In the genomic region with DNA sequence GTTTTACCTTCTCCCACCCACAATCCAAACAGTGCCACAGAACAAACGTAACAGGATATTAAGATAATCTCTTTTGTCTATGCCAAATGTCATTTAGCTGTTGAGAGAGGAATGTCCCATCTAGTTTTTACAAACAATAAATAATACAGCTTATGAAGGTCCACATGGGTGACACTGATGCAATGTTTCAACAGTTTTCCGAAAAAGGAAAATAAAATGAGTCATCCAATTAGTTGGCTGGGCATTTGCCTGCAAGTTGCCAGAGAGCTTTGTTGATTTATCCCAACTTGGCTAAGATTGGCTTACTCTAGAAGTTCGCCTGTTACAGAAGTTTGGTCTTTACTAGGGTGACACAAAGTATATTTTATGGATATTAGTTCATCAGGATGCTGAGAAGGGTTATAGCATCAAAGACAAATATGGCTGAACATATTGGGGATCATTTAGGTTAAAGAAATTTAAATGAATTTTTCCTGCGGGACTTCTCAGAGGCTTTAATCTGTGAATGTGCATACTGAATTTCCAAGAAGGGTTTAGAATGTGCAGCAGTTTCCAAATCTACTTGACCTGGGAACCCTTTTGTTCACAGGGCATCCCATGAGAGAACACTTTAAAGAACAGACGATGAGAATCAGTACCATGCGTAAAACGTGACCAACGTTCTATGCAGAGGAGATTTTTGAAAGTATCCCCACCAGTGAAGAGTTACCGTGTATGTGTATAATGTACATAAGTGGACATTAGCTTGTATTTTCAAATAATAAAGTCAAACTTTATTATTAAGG, we compare ENCODE assay signal across 9 cellular contexts.
A peak's percentile ranks its signal among the peaks of the same experiment; 100 is the strongest.
DNase-seq lines count a peak whose midpoint lies in the region; ATAC-seq and TF ChIP-seq lines count a peak whose summit lies in the region.
"Had no signal": no experiment of that assay in that cellular context is flagged by ENCODE, and none has a peak within 500 bp of the region (broad histone marks: within the 10 kb centered on the region; RNA-seq: fewer than 3 reads in every experiment).

No MANE protein-coding gene starts in this region.

- ATAC-seq in HCT116 (no peak), gastroesophageal sphincter (peak; percentile 77), GM21717 (IDR thresholded peaks at IDR 0.05; ENCODE audit: unreplicated experiment) (no peak), HG02981 (IDR thresholded peaks at IDR 0.05; ENCODE audit: unreplicated experiment) (no peak), GM18873 (IDR thresholded peaks at IDR 0.05; ENCODE audit: low FRiP score, unreplicated experiment) (no peak), HG03439 (IDR thresholded peaks at IDR 0.05; ENCODE audit: unreplicated experiment) (no peak)

- TF ChIP-seq CTCF in HCT116 (IDR thresholded peaks at IDR 0.05 in 2 of 3, conservative IDR thresholded peaks at IDR 0.05 in 1 of 3; ENCODE audit: borderline replicate concordance in 1 of 3, insufficient read depth in 1 of 3, low read depth in 2 of 3, low read length in 2 of 3) (no peak), gastroesophageal sphincter (IDR thresholded peaks at IDR 0.05) (no peak)

- intact Hi-C loops in HCT116 (cut with micrococcal nuclease) = no loop called here

- no peak overlapping the region for H3K27ac ChIP-seq in HCT116 (ENCODE audit: low read depth, low read length)
- peak overlapping the region in 3 of 4 donors; percentile 3 to 32 (median 15) for H3K27ac ChIP-seq in gastroesophageal sphincter

- BruUV-seq in HCT116 (replicated peaks; lab: Mats Ljungman, UMichigan) = no TSS peak

- H3K36me3 ChIP-seq in HCT116 (ENCODE audit: control insufficient read depth in 1 of 2, insufficient read depth in 2 of 2, low read length in 2 of 2) (no peaks in the 10 kb centered on the region), adipocyte (ENCODE audit: control insufficient read depth, insufficient read depth, low read length, severe bottlenecking) (no peaks in the 10 kb centered on the region), gastroesophageal sphincter (no peaks in the 10 kb centered on the region)

- POLR2A ChIA-PET in HCT116 (lab: Charles Lee) = no interaction called here

- WGBS in gastroesophageal sphincter (ENCODE audit: low coverage in 1 of 2), 2 donors = 56 to 58% methylated on average over 9 of the region's 9 CpGs

- RAD21 ChIA-PET in HCT116 (lab: Charles Lee; ENCODE audit: low non-redundant PET in 1 of 2, low total read pairs in 2 of 2, uncharacterized antibody in 2 of 2, unreplicated experiment in 2 of 2) = no interaction called here

- H3K9ac ChIP-seq in HCT116 (ENCODE audit: low read length) = no peak overlapping the region
- peak overlapping the region; percentile 47 for H3K9ac ChIP-seq in adipocyte (ENCODE audit: low read length)

- no peak overlapping the region for H3K4me3 ChIP-seq in HCT116 (replicated peaks in 1 of 2; ENCODE audit: low read depth in 1 of 2, low read length in 2 of 2)
- H3K4me3 ChIP-seq in adipocyte (ENCODE audit: low read length) = peak overlapping the region; percentile 17
- H3K4me3 ChIP-seq in gastroesophageal sphincter = no peak overlapping the region
- no peak overlapping the region for H3K4me3 ChIP-seq in skeletal muscle cell (ENCODE audit: low read depth, low read length)

- TF ChIP-seq EP300 in gastroesophageal sphincter (IDR thresholded peaks at IDR 0.05) = no peak

- H3K9me2 ChIP-seq in HCT116 (ENCODE audit: insufficient read depth) = no peaks in the 10 kb centered on the region

- no peak for TF ChIP-seq RAD21 in HCT116 (IDR thresholded peaks at IDR 0.05; ENCODE audit: low read depth)

- H3K9me3 ChIP-seq in HCT116 (ENCODE audit: control insufficient read depth in 1 of 2, insufficient read depth in 1 of 2, low read depth in 1 of 2, low read length in 2 of 2) (no peaks in the 10 kb centered on the region), adipocyte (ENCODE audit: control insufficient read depth, low read length) (no peaks in the 10 kb centered on the region), gastroesophageal sphincter (no peaks in the 10 kb centered on the region)

- no peaks in the 10 kb centered on the region for H3K79me2 ChIP-seq in HCT116 (ENCODE audit: insufficient read depth, low read length)

- H2AFZ ChIP-seq in HCT116 (ENCODE audit: low read depth, low read length, poor library complexity, severe bottlenecking) = no peak overlapping the region

- DNase-seq in HCT116 (ENCODE audit: low read depth, low spot score) = no peak
- DNase-seq in adipocyte (ENCODE audit: low read depth) = peak; percentile 91
- DNase-seq in skeletal muscle cell (ENCODE audit: low read depth) = peak; percentile 66
- DNase-seq: RPMI8226 had no signal

- CTCF ChIA-PET in HCT116 (lab: Charles Lee) = no interaction called here

- H3K4me2 ChIP-seq in HCT116 (ENCODE audit: low read length) = no peak overlapping the region

- no peaks in the 10 kb centered on the region for H4K20me1 ChIP-seq in HCT116 (ENCODE audit: insufficient read depth)

- H3K4me1 ChIP-seq in HCT116 (ENCODE audit: control insufficient read depth in 1 of 2, insufficient read depth in 2 of 2, low read length in 2 of 2) = no peaks in the 10 kb centered on the region
- H3K4me1 ChIP-seq in adipocyte (ENCODE audit: control insufficient read depth, insufficient read depth, low read length) = peaks cover 26% of the 10 kb centered on the region
- peaks cover 0 to 29% (median 0%) of the 10 kb centered on the region in 3 donors for H3K4me1 ChIP-seq in gastroesophageal sphincter

- H3K27me3 ChIP-seq in HCT116 (ENCODE audit: insufficient read depth, low read length) (peaks cover 32% of the 10 kb centered on the region), adipocyte (replicated peaks; ENCODE audit: control insufficient read depth, insufficient read depth, low read length) (no peaks in the 10 kb centered on the region), gastroesophageal sphincter (no peaks in the 10 kb centered on the region)

- TF ChIP-seq POLR2A in HCT116 (IDR thresholded peaks at IDR 0.05; ENCODE audit: borderline replicate concordance, extremely low read depth, insufficient read depth, insufficient read length) = no peak
- TF ChIP-seq POLR2A in gastroesophageal sphincter (IDR thresholded peaks at IDR 0.05) = no peak

TF ChIP-seq in HCT116, 20 proteins besides CTCF, POLR2A, EP300 and RAD21 (continues in another document):
- TF ChIP-seq, protein P1, sequence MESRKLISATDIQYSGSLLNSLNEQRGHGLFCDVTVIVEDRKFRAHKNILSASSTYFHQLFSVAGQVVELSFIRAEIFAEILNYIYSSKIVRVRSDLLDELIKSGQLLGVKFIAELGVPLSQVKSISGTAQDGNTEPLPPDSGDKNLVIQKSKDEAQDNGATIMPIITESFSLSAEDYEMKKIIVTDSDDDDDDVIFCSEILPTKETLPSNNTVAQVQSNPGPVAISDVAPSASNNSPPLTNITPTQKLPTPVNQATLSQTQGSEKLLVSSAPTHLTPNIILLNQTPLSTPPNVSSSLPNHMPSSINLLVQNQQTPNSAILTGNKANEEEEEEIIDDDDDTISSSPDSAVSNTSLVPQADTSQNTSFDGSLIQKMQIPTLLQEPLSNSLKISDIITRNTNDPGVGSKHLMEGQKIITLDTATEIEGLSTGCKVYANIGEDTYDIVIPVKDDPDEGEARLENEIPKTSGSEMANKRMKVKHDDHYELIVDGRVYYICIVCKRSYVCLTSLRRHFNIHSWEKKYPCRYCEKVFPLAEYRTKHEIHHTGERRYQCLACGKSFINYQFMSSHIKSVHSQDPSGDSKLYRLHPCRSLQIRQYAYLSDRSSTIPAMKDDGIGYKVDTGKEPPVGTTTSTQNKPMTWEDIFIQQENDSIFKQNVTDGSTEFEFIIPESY (IDR thresholded peaks at IDR 0.05; ENCODE audit: extremely low read depth, insufficient replicate concordance, low read length) = no peak
- TF ChIP-seq EZH2 (IDR thresholded peaks at IDR 0.05) (no peak), TCF7L2 (IDR thresholded peaks at IDR 0.05; ENCODE audit: borderline replicate concordance, extremely low read depth, insufficient read depth, insufficient read length) (no peak), CBX3 (IDR thresholded peaks at IDR 0.05; ENCODE audit: low read depth) (no peak), FOSL1 (IDR thresholded peaks at IDR 0.05; ENCODE audit: low read depth) (peak; percentile 48; the same call in 1 of the 2 replicates), ZFX (IDR thresholded peaks at IDR 0.05) (no peak), POLR2AphosphoS5 (IDR thresholded peaks at IDR 0.05; ENCODE audit: low read depth, low read length) (no peak), SP1 (IDR thresholded peaks at IDR 0.05; ENCODE audit: low read depth) (no peak), EZH2phosphoT487 (IDR thresholded peaks at IDR 0.05; ENCODE audit: borderline replicate concordance) (no peak), YY1 (IDR thresholded peaks at IDR 0.05; ENCODE audit: extremely low read depth, insufficient replicate concordance, low read depth, low read length) (no peak), JUND (IDR thresholded peaks at IDR 0.05) (peak; percentile 42; the same call in 1 of the 2 replicates), CEBPB (IDR thresholded peaks at IDR 0.05; ENCODE audit: low read depth) (peak; percentile 49), ZNF274 (IDR thresholded peaks at IDR 0.05; ENCODE audit: low read depth, low read length) (no peak), SRF (IDR thresholded peaks at IDR 0.05; ENCODE audit: low read depth) (peak; percentile 89), ELF1 (IDR thresholded peaks at IDR 0.05; ENCODE audit: borderline replicate concordance, low read depth) (no peak), SIN3A (IDR thresholded peaks at IDR 0.05; ENCODE audit: low read depth) (no peak), EGR1 (IDR thresholded peaks at IDR 0.05; ENCODE audit: low read depth) (no peak)
- TF ChIP-seq, protein P2, sequence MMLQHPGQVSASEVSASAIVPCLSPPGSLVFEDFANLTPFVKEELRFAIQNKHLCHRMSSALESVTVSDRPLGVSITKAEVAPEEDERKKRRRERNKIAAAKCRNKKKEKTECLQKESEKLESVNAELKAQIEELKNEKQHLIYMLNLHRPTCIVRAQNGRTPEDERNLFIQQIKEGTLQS (IDR thresholded peaks at IDR 0.05) = no peak
- TF ChIP-seq, protein P3, sequence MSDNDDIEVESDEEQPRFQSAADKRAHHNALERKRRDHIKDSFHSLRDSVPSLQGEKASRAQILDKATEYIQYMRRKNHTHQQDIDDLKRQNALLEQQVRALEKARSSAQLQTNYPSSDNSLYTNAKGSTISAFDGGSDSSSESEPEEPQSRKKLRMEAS (IDR thresholded peaks at IDR 0.05) = peak; percentile 72
